Comparison of ENCODE assay signal across 2 cellular contexts in genomic region chr3:129389572-129389937, GRCh38.
TF ChIP-seq lines count a peak whose summit lies in the region.

No MANE protein-coding gene starts in this region.

TF ChIP-seq in SK-N-SH, 30 proteins besides CTCF, POLR2A, EP300 and RAD21 (continued from another document):
- no peak for TF ChIP-seq PBX3 (IDR thresholded peaks at IDR 0.05)

TF ChIP-seq in SK-N-SH treated with all-trans-retinoic acid at 6 μM for 48 hours, 23 proteins besides CTCF, POLR2A, EP300 and RAD21 (continued from another document):
- TF ChIP-seq PATZ1 (CRISPR knock-in tag; IDR thresholded peaks at IDR 0.05; ENCODE audit: borderline replicate concordance), result no peak
- TF ChIP-seq BACH2 (CRISPR knock-in tag; IDR thresholded peaks at IDR 0.05; ENCODE audit: borderline replicate concordance), result no peak
